ENCODE assay signal across 2 cellular contexts in the genomic region with DNA sequence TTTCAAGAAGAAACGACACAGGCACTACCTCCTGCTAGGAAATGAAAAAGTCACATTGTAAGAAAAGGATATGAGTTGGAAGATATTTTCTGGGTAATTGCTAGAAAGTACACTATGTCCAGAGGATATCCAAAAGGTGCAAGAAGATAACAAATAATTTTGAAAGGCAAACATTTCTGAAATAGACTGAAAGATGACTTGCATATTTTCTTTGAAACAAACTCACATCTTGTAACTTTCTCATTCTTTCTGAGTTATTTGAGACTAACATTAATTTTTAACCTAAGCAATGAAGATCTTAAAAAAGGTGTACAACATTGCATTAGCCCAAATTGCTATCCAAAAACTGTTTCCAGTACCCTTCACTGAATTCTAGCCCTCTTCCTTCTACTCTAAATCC.
A peak's percentile ranks its signal among the peaks of the same experiment; 100 is the strongest.
TF ChIP-seq lines count a peak whose summit lies in the region.

No MANE protein-coding gene starts in this region.

TF ChIP-seq in HepG2, 621 proteins besides CTCF, POLR2A, EP300 and RAD21 (continued from another document):
- TF ChIP-seq NFE2L2 (IDR thresholded peaks at IDR 0.05; ENCODE audit: low read length) = peak; percentile 76
- TF ChIP-seq NFE2L1 (CRISPR knock-in tag; IDR thresholded peaks at IDR 0.05; ENCODE audit: borderline replicate concordance) = no peak

TF ChIP-seq in IMR-90, 13 proteins besides CTCF, POLR2A, EP300 and RAD21:
- TF ChIP-seq, protein P1, sequence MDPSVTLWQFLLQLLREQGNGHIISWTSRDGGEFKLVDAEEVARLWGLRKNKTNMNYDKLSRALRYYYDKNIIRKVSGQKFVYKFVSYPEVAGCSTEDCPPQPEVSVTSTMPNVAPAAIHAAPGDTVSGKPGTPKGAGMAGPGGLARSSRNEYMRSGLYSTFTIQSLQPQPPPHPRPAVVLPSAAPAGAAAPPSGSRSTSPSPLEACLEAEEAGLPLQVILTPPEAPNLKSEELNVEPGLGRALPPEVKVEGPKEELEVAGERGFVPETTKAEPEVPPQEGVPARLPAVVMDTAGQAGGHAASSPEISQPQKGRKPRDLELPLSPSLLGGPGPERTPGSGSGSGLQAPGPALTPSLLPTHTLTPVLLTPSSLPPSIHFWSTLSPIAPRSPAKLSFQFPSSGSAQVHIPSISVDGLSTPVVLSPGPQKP (IDR thresholded peaks at IDR 0.05; ENCODE audit: borderline replicate concordance, low read depth, low read length) = no peak
- peak; percentile 68 for TF ChIP-seq NFE2L2 (IDR thresholded peaks at IDR 0.05; ENCODE audit: low read depth, low read length)
